In the genomic region with DNA sequence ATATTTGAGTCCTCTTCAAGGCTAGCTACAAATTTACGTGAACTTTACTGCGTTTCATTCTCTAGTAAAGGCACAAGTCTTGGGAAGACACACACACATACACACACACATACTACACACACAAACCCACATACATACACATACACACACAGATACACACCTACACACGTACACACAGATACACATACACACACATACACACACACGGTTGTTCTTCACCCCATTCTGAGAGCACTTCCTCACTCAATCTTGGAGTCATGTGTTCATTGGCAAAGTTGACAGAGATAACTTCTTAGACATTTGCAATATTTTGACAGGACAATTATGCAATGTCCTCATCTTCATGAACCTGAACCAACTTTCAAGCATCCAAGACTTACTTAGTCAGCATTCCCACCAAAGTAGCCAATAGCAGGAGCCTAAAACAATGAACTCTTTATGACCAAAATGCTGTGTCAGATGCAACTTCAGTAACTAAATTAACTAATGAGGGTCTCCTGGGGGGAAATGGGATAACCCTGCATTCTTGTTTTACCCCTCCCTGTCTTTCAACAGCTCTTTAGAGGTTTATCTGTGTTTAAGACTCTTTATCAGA, we compare ENCODE assay signal across 30 cellular contexts.
"Had no signal": no experiment of that assay in that cellular context is flagged by ENCODE, and none has a peak within 500 bp of the region (broad histone marks: within the 10 kb centered on the region; RNA-seq: fewer than 3 reads in every experiment).

No MANE protein-coding gene starts in this region.

- H3K9me3 ChIP-seq: left ventricle myocardium inferior, pancreas, prostate gland, thyroid gland had no signal

- H3K4me1 ChIP-seq: foreskin keratinocyte, left ventricle myocardium inferior, pancreas, prostate gland had no signal

- H3K4me3 ChIP-seq: heart left ventricle, left ventricle myocardium inferior, pancreas, prostate gland, thyroid gland had no signal

- H3K27ac ChIP-seq: brain microvascular endothelial cell, foreskin keratinocyte, left ventricle myocardium inferior, pancreas, prostate gland, thyroid gland had no signal

- DNase-seq: activated CD4-positive, alpha-beta memory T cell treated with anti-CD3 and anti-CD28 coated beads for 36 hours; activated CD4-positive, alpha-beta T cell treated with anti-CD3 and anti-CD28 coated beads, Interleukin-2, amount 10 ng/mL, durations not matched to agents 24 days and 14 days; activated CD4-positive, CD25-positive, alpha-beta regulatory T cell treated with anti-CD3 and anti-CD28 coated beads, Interleukin-2, amount 50 U/mL, for 72 hours; activated CD8-positive, alpha-beta memory T cell treated with anti-CD3 and anti-CD28 coated beads, Interleukin-2, amount 50 U/mL, for 4 hours; activated effector memory CD4-positive, alpha-beta T cell treated with anti-CD3 and anti-CD28 coated beads, Interleukin-2, amount 50 U/mL, for 16 hours; activated naive CD4-positive, alpha-beta T cell treated with anti-CD3 and anti-CD28 coated beads for 36 hours; activated naive CD8-positive, alpha-beta T cell treated with anti-CD3 and anti-CD28 coated beads, Interleukin-2, amount 10 ng/mL, durations not matched to agents 7 days and 5 days; activated T-cell treated with anti-CD3 and anti-CD28 coated beads, Interleukin-2, amount 50 U/mL, for 1 hour; brain microvascular endothelial cell; cortex of kidney; foreskin keratinocyte; heart left ventricle; hypothalamus; immature natural killer cell; kidney glomerular epithelial cell; left ventricle myocardium inferior; naive B cell; pancreas; retina; small intestine; stimulated activated CD4-positive, alpha-beta T cell treated with anti-CD3 and anti-CD28 coated beads, Interleukin-4, amount 100 ng/mL, for 4 hours; stimulated activated CD8-positive, alpha-beta memory T cell treated with anti-CD3 and anti-CD28 coated beads, Interleukin-4, amount 100 ng/mL, for 48 hours; stimulated activated naive CD8-positive, alpha-beta T cell treated with anti-CD3 and anti-CD28 coated beads, Interleukin-15, amount 100 ng/mL, for 72 hours; T-helper 2 cell; thyroid gland had no signal

- H3K27me3 ChIP-seq: brain microvascular endothelial cell, foreskin keratinocyte, heart left ventricle, pancreas, thyroid gland had no signal

- ATAC-seq: foreskin keratinocyte; sciatic nerve; stimulated activated memory B cell treated with anti-CD40 and anti-IgM and Interleukin-4, amounts not matched to agents 10 μg/mL and 1 μg/mL and 100 μg/mL, for 72 hours; stimulated activated naive CD8-positive, alpha-beta T cell treated with anti-CD3 and anti-CD28 coated beads, Interleukin-15, amount 100 ng/mL, for 72 hours had no signal

- FAIRE-seq: astrocyte, endothelial cell of umbilical vein, pancreas, small intestine had no signal

- H3K36me3 ChIP-seq: brain microvascular endothelial cell, heart left ventricle, left ventricle myocardium inferior, pancreas, prostate gland, thyroid gland had no signal
